28 cellular contexts compared by ENCODE assay signal in genomic region chr5:111615054-111615453, GRCh38.
"Had no signal": no experiment of that assay in that cellular context is flagged by ENCODE, and none has a peak within 500 bp of the region (broad histone marks: within the 10 kb centered on the region; RNA-seq: fewer than 3 reads in every experiment).

No MANE protein-coding gene starts in this region.

- H3K27ac ChIP-seq: dorsolateral prefrontal cortex, gastroesophageal sphincter, heart left ventricle, neural progenitor cell, parathyroid adenoma, testis, tibial artery had no signal

- H3K79me2 ChIP-seq: parathyroid adenoma had no signal

- H2AFZ ChIP-seq: neural progenitor cell, parathyroid adenoma had no signal

- H3K27me3 ChIP-seq: gastroesophageal sphincter, heart left ventricle, neural progenitor cell, testis, tibial artery had no signal

- H3K4me3 Mint-ChIP-seq: mesothelial cell of epicardium; naive B cell; natural killer cell treated with Interleukin-12 subunit alpha and Interleukin-12 subunit beta and Interleukin-15 and Interleukin-18, amount 100 ng/mL, for 72 hours; neural progenitor cell; stimulated activated effector memory CD8-positive, alpha-beta T cell treated with anti-CD3 and anti-CD28 coated beads, Interleukin-12 subunit alpha, Interleukin-12 subunit beta, amount 100 ng/mL, for 72 hours; type B pancreatic cell had no signal

- H3K27me3 Mint-ChIP-seq: naive B cell, progenitor cell of endocrine pancreas had no signal

- H3K4me3 ChIP-seq: dorsolateral prefrontal cortex, gastroesophageal sphincter, heart left ventricle, mucosa of descending colon, neural progenitor cell, smooth muscle cell, testis, tibial artery had no signal

- H3K36me3 ChIP-seq: gastroesophageal sphincter, heart left ventricle, neural progenitor cell, tibial artery had no signal

- H3K9me3 Mint-ChIP-seq: natural killer cell treated with Interleukin-12 subunit alpha and Interleukin-12 subunit beta and Interleukin-15 and Interleukin-18, amount 100 ng/mL, for 72 hours; type B pancreatic cell had no signal

- H3K27ac Mint-ChIP-seq: mesothelial cell of epicardium; natural killer cell treated with Interleukin-12 subunit alpha and Interleukin-12 subunit beta and Interleukin-15 and Interleukin-18, amount 100 ng/mL, for 72 hours; neural progenitor cell; progenitor cell of endocrine pancreas; stimulated activated effector memory CD8-positive, alpha-beta T cell treated with anti-CD3 and anti-CD28 coated beads, Interleukin-12 subunit alpha, Interleukin-12 subunit beta, amount 100 ng/mL, for 72 hours; type B pancreatic cell had no signal

- H3K9me3 ChIP-seq: testis had no signal

- H3K4me1 ChIP-seq: gastroesophageal sphincter, heart left ventricle, neural progenitor cell, parathyroid adenoma, testis, tibial artery had no signal

- ATAC-seq: esophagus mucosa; gastroesophageal sphincter; heart left ventricle; mucosa of descending colon; natural killer cell treated with Interleukin-12 subunit alpha and Interleukin-12 subunit beta and Interleukin-15 and Interleukin-18, amount 100 ng/mL, for 72 hours; sciatic nerve; stimulated activated effector memory CD8-positive, alpha-beta T cell treated with anti-CD3 and anti-CD28 coated beads, Interleukin-12 subunit alpha, Interleukin-12 subunit beta, amount 100 ng/mL, for 72 hours; stimulated activated naive CD8-positive, alpha-beta T cell treated with anti-CD3 and anti-CD28 coated beads, Interleukin-15, Interleukin-2, amounts not matched to agents 100 U/mL and 50 U/mL, for 24 hours had no signal

- H3K9ac ChIP-seq: neural progenitor cell, parathyroid adenoma had no signal

- H3K4me2 ChIP-seq: neural progenitor cell, smooth muscle cell had no signal

- H3K4me1 Mint-ChIP-seq: naive B cell; neural progenitor cell; stimulated activated effector memory CD8-positive, alpha-beta T cell treated with anti-CD3 and anti-CD28 coated beads, Interleukin-12 subunit alpha, Interleukin-12 subunit beta, amount 100 ng/mL, for 72 hours had no signal

- H3K36me3 Mint-ChIP-seq: stimulated activated effector memory CD8-positive, alpha-beta T cell treated with anti-CD3 and anti-CD28 coated beads, Interleukin-12 subunit alpha, Interleukin-12 subunit beta, amount 100 ng/mL, for 72 hours; type B pancreatic cell had no signal

- DNase-seq: dorsolateral prefrontal cortex; effector CD4-positive, alpha-beta T cell; foreskin fibroblast; heart left ventricle; hippocampal formation; islet precursor cell; kidney glomerular epithelial cell; mesenchymal stem cell; mucosa of descending colon; naive B cell; stimulated activated CD4-positive, alpha-beta T cell treated with anti-CD3 and anti-CD28 coated beads, Interleukin-12 subunit alpha, Interleukin-12 subunit beta, amount 100 ng/mL, for 4 hours; stimulated activated CD4-positive, alpha-beta T cell treated with anti-CD3 and anti-CD28 coated beads, Interleukin-1b, Interleukin-23, amount 100 ng/mL, for 48 hours; stimulated activated CD4-positive, alpha-beta T cell treated with anti-CD3 and anti-CD28 coated beads, Interleukin-4, amount 100 ng/mL, for 24 hours; stimulated activated naive CD8-positive, alpha-beta T cell treated with anti-CD3 and anti-CD28 coated beads, Interleukin-15, Interleukin-2, amounts not matched to agents 100 U/mL and 50 U/mL, for 24 hours; substantia nigra; testis; tibial artery had no signal
